ENCODE assay signal across 10 cellular contexts in the genomic region with DNA sequence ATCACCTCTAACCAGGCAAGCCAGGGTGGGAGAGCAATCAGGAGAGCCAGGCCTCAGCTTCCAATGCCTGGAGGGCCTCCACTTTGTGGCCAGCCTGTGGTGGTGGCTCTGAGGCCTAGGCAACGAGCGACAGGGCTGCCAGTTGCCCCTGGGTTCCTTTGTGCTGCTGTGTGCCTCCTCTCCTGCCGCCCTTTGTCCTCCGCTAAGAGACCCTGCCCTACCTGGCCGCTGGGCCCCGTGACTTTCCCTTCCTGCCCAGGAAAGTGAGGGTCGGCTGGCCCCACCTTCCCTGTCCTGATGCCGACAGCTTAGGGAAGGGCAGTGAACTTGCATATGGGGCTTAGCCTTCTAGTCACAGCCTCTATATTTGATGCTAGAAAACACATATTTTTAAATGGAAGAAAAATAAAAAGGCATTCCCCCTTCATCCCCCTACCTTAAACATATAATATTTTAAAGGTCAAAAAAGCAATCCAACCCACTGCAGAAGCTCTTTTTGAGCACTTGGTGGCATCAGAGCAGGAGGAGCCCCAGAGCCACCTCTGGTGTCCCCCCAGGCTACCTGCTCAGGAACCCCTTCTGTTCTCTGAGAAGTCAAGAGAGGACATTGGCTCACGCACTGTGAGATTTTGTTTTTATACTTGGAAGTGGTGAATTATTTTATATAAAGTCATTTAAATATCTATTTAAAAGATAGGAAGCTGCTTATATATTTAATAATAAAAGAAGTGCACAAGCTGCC. TPM values are rescaled to one million over a fixed set of nuclear protein-coding genes. Genes with fewer than 3 reads are reported as not detected.
DNase-seq lines count a peak whose midpoint lies in the region; ATAC-seq and TF ChIP-seq lines count a peak whose summit lies in the region.
"Had no signal": no experiment of that assay in that cellular context is flagged by ENCODE, and none has a peak within 500 bp of the region (broad histone marks: within the 10 kb centered on the region; RNA-seq: fewer than 3 reads in every experiment).

No MANE protein-coding gene starts in this region.

- H3K4me1 ChIP-seq in transverse colon: peaks cover 41 to 73% (median 56%) of the 10 kb centered on the region in 4 donors

- no peak overlapping the region for H3K27ac Mint-ChIP-seq in activated naive CD8-positive, alpha-beta T cell treated with anti-CD3 and anti-CD28 coated beads, Interleukin-2, amount 50 U/mL, for 24 hours
- H3K27ac Mint-ChIP-seq in activated naive CD8-positive, alpha-beta T cell treated with anti-CD3 and anti-CD28 coated beads for 36 hours: no peak overlapping the region
- H3K27ac Mint-ChIP-seq in osteocyte (ENCODE audit: unreplicated experiment): peak overlapping the region; percentile 88
- peak overlapping the region in 1 of 2 donors; percentile 88 for H3K27ac Mint-ChIP-seq in activated naive CD4-positive, alpha-beta T cell treated with anti-CD3 and anti-CD28 coated beads, Interleukin-2, amount 50 U/mL, for 72 hours

- no peaks in the 10 kb centered on the region for H3K9me3 Mint-ChIP-seq in activated naive CD8-positive, alpha-beta T cell treated with anti-CD3 and anti-CD28 coated beads, Interleukin-2, amount 50 U/mL, for 24 hours
- no peaks in the 10 kb centered on the region for H3K9me3 Mint-ChIP-seq in activated naive CD8-positive, alpha-beta T cell treated with anti-CD3 and anti-CD28 coated beads for 36 hours
- no peaks in the 10 kb centered on the region for H3K9me3 Mint-ChIP-seq in osteocyte (ENCODE audit: unreplicated experiment)
- H3K9me3 Mint-ChIP-seq in activated naive CD4-positive, alpha-beta T cell treated with anti-CD3 and anti-CD28 coated beads, Interleukin-2, amount 50 U/mL, for 72 hours: peaks cover 0 to 6% of the 10 kb centered on the region in 2 donors

- H3K4me3 ChIP-seq in dorsolateral prefrontal cortex: no peak overlapping the region
- H3K4me3 ChIP-seq in transverse colon: no peak overlapping the region

- WGBS in transverse colon (ENCODE audit: low coverage in 1 of 2), 2 donors: 87 to 91% methylated on average over 4 to 9 of the region's 9 CpGs

- H3K4me1 Mint-ChIP-seq in activated naive CD8-positive, alpha-beta T cell treated with anti-CD3 and anti-CD28 coated beads, Interleukin-2, amount 50 U/mL, for 24 hours: peaks cover 4% of the 10 kb centered on the region
- peaks cover 5% of the 10 kb centered on the region for H3K4me1 Mint-ChIP-seq in activated naive CD8-positive, alpha-beta T cell treated with anti-CD3 and anti-CD28 coated beads for 36 hours
- H3K4me1 Mint-ChIP-seq in osteocyte (ENCODE audit: unreplicated experiment): peaks cover 51% of the 10 kb centered on the region

- no peak for TF ChIP-seq CTCF in dorsolateral prefrontal cortex (IDR thresholded peaks at IDR 0.05 in 54 of 56, conservative IDR thresholded peaks at IDR 0.05 in 2 of 56; ENCODE audit: low read depth in 1 of 56, partially characterized antibody in 56 of 56)
- no peak for TF ChIP-seq CTCF in osteocyte (IDR thresholded peaks at IDR 0.05)
- no peak for TF ChIP-seq CTCF in transverse colon (IDR thresholded peaks at IDR 0.05)

- TF ChIP-seq POLR2A in transverse colon (IDR thresholded peaks at IDR 0.05): no peak

- DNase-seq in activated naive CD8-positive, alpha-beta T cell treated with anti-CD3 and anti-CD28 coated beads, Interleukin-2, amount 50 U/mL, for 24 hours: no peak
- DNase-seq in activated naive CD8-positive, alpha-beta T cell treated with anti-CD3 and anti-CD28 coated beads for 36 hours: no peak
- DNase-seq in dorsolateral prefrontal cortex (no peak), osteocyte (ENCODE audit: extremely low spot score, unreplicated experiment) (no peak), transverse colon (no peak), posterior cingulate gyrus (no peak), SW 1271 (lab: John Stamatoyannopoulos, UW) (no peak)
- no peak for DNase-seq in activated naive CD4-positive, alpha-beta T cell treated with anti-CD3 and anti-CD28 coated beads, Interleukin-2, amount 50 U/mL, for 72 hours (ENCODE audit: low spot score in 2 of 2)
- DNase-seq: RPMI8226 had no signal

- in situ Hi-C loops in transverse colon (cut with MboI; ENCODE audit: low pct_ligation_motif_present in 1 of 4, low pct_unique_long_range_greater_than_20kb in 1 of 4, low sequenced_read_pairs in 3 of 4): no loop called here

- peaks cover 18% of the 10 kb centered on the region for H3K36me3 Mint-ChIP-seq in activated naive CD8-positive, alpha-beta T cell treated with anti-CD3 and anti-CD28 coated beads, Interleukin-2, amount 50 U/mL, for 24 hours (ENCODE audit: low read depth)
- peaks cover 28% of the 10 kb centered on the region for H3K36me3 Mint-ChIP-seq in activated naive CD8-positive, alpha-beta T cell treated with anti-CD3 and anti-CD28 coated beads for 36 hours
- H3K36me3 Mint-ChIP-seq in osteocyte (ENCODE audit: unreplicated experiment): peaks cover 21% of the 10 kb centered on the region
- H3K36me3 Mint-ChIP-seq in activated naive CD4-positive, alpha-beta T cell treated with anti-CD3 and anti-CD28 coated beads, Interleukin-2, amount 50 U/mL, for 72 hours: peaks cover 16 to 17% of the 10 kb centered on the region in 2 donors

- intact Hi-C loops in dorsolateral prefrontal cortex (cut with DNase I) (no loop called here), transverse colon (cut with DNase I; ENCODE audit: low total_unique reads) (no loop called here), posterior cingulate gyrus (cut with DNase I) (no loop called here)

- H3K36me3 ChIP-seq in transverse colon: no peaks in the 10 kb centered on the region

- H3K27me3 ChIP-seq in dorsolateral prefrontal cortex (no peaks in the 10 kb centered on the region), transverse colon (no peaks in the 10 kb centered on the region)

- TF ChIP-seq EP300 in transverse colon (IDR thresholded peaks at IDR 0.05; ENCODE audit: low read depth): no peak

- no peaks in the 10 kb centered on the region for H3K9me3 ChIP-seq in transverse colon

- H3K4me3 Mint-ChIP-seq in activated naive CD8-positive, alpha-beta T cell treated with anti-CD3 and anti-CD28 coated beads, Interleukin-2, amount 50 U/mL, for 24 hours: no peak overlapping the region
- H3K4me3 Mint-ChIP-seq in activated naive CD8-positive, alpha-beta T cell treated with anti-CD3 and anti-CD28 coated beads for 36 hours: no peak overlapping the region
- no peak overlapping the region for H3K4me3 Mint-ChIP-seq in osteocyte (ENCODE audit: unreplicated experiment)

- peak; percentile 12 for ATAC-seq in activated naive CD8-positive, alpha-beta T cell treated with anti-CD3 and anti-CD28 coated beads, Interleukin-2, amount 50 U/mL, for 24 hours
- ATAC-seq in activated naive CD4-positive, alpha-beta T cell treated with anti-CD3 and anti-CD28 coated beads, Interleukin-2, amount 50 U/mL, for 72 hours: no peak

- H3K27ac ChIP-seq in dorsolateral prefrontal cortex: peak overlapping the region in 39 of 59 donors; percentile 2 to 83 (median 43)
- H3K27ac ChIP-seq in transverse colon: peak overlapping the region; percentile 67 to 85 (median 73)
- H3K27ac ChIP-seq: VCaP had no signal

- no peaks in the 10 kb centered on the region for H3K27me3 Mint-ChIP-seq in activated naive CD8-positive, alpha-beta T cell treated with anti-CD3 and anti-CD28 coated beads, Interleukin-2, amount 50 U/mL, for 24 hours
- no peaks in the 10 kb centered on the region for H3K27me3 Mint-ChIP-seq in activated naive CD8-positive, alpha-beta T cell treated with anti-CD3 and anti-CD28 coated beads for 36 hours
- H3K27me3 Mint-ChIP-seq in osteocyte (ENCODE audit: unreplicated experiment): no peaks in the 10 kb centered on the region

RNA-seq across cellular contexts. Expression of gene CSF1, which starts 19.8 kb away (rescaled TPM):
- total RNA-seq in activated naive CD8-positive, alpha-beta T cell treated with anti-CD3 and anti-CD28 coated beads for 36 hours: 10 to 100 TPM; 21.2 to 24.9 TPM
- total RNA-seq in dorsolateral prefrontal cortex (10 to 100 TPM in 117 of 120 experiments, 1 to 10 TPM in 3; 8.9 to 51.5 (median 20.8) TPM), osteocyte (27.9 and 36.2 TPM in 2 replicates), transverse colon (10 to 100 TPM in 3 of 4 donors, 1 to 10 TPM in 1; 9.7 to 63.1 (median 14.4) TPM)
- 10 to 100 TPM; 13.7 to 19.9 TPM for total RNA-seq in activated naive CD4-positive, alpha-beta T cell treated with anti-CD3 and anti-CD28 coated beads, Interleukin-2, amount 50 U/mL, for 72 hours

RNA-seq across cellular contexts. Expression of gene AHCYL1, which starts 54.1 kb away (rescaled TPM):
- total RNA-seq in activated naive CD8-positive, alpha-beta T cell treated with anti-CD3 and anti-CD28 coated beads for 36 hours: 10 to 100 TPM; 67.9 to 68.6 TPM
- total RNA-seq in dorsolateral prefrontal cortex (100 to 1,000 TPM; 172 to 665 (median 292) TPM), osteocyte (77.0 and 79.3 TPM in 2 replicates), transverse colon (10 to 100 TPM; 31.8 to 71.5 (median 51.3) TPM)
- 100 to 1,000 TPM in 1 of 2 donors, 10 to 100 TPM in 1; 78.8 to 112 TPM for total RNA-seq in activated naive CD4-positive, alpha-beta T cell treated with anti-CD3 and anti-CD28 coated beads, Interleukin-2, amount 50 U/mL, for 72 hours
